Comparison of ENCODE assay signal across 29 cellular contexts in genomic region chr13:30552567-30552966, GRCh38.
"Had no signal": no experiment of that assay in that cellular context is flagged by ENCODE, and none has a peak within 500 bp of the region (broad histone marks: within the 10 kb centered on the region; RNA-seq: fewer than 3 reads in every experiment).

No MANE protein-coding gene starts in this region.

- H3K36me3 ChIP-seq: stomach, suprapubic skin, thoracic aorta, thyroid gland, tibial artery, tibial nerve, transverse colon, upper lobe of left lung, upper lobe of right lung, uterus, vagina had no signal

- H3K9me3 Mint-ChIP-seq: stimulated activated effector memory CD8-positive, alpha-beta T cell treated with anti-CD3 and anti-CD28 coated beads, Interleukin-12 subunit alpha, Interleukin-12 subunit beta, amount 100 ng/mL, for 72 hours; stimulated activated memory B cell treated with anti-CD40 and anti-IgM and Interleukin-4, amounts not matched to agents 10 μg/mL and 1 μg/mL and 100 μg/mL, for 72 hours; stimulated activated naive CD8-positive, alpha-beta T cell treated with anti-CD3 and anti-CD28 coated beads, Interleukin-15, amount 100 ng/mL, for 72 hours; stimulated activated naive CD8-positive, alpha-beta T cell treated with anti-CD3 and anti-CD28 coated beads, Interleukin-15, Interleukin-2, amounts not matched to agents 100 ng/mL and 50 ng/mL, for 24 hours; type B pancreatic cell had no signal

- H3K27ac ChIP-seq: stomach, suprapubic skin, testis, thoracic aorta, thyroid gland, tibial artery, tibial nerve, transverse colon, upper lobe of left lung, upper lobe of right lung, uterus, vagina had no signal

- H3K36me3 Mint-ChIP-seq: stimulated activated effector memory CD8-positive, alpha-beta T cell treated with anti-CD3 and anti-CD28 coated beads, Interleukin-12 subunit alpha, Interleukin-12 subunit beta, amount 100 ng/mL, for 72 hours had no signal

- H3K27me3 Mint-ChIP-seq: stimulated activated memory B cell treated with anti-CD40 and anti-IgM and Interleukin-4, amounts not matched to agents 10 μg/mL and 1 μg/mL and 100 μg/mL, for 72 hours; stimulated activated naive B cell treated with anti-CD40 and anti-IgM and Interleukin-4, amounts not matched to agents 10 μg/mL and 1 μg/mL and 100 μg/mL, for 72 hours; stimulated activated naive CD8-positive, alpha-beta T cell treated with anti-CD3 and anti-CD28 coated beads, Interleukin-15, amount 100 ng/mL, for 72 hours; stimulated activated naive CD8-positive, alpha-beta T cell treated with anti-CD3 and anti-CD28 coated beads, Interleukin-15, Interleukin-2, amounts not matched to agents 100 ng/mL and 50 ng/mL, for 24 hours; type B pancreatic cell had no signal

- H3K9me3 ChIP-seq: stomach, suprapubic skin, testis, thoracic aorta, thyroid gland, tibial artery, tibial nerve, transverse colon, upper lobe of left lung, upper lobe of right lung, uterus, vagina had no signal

- H3K4me3 Mint-ChIP-seq: stimulated activated effector memory CD8-positive, alpha-beta T cell treated with anti-CD3 and anti-CD28 coated beads, Interleukin-12 subunit alpha, Interleukin-12 subunit beta, amount 100 ng/mL, for 72 hours; stimulated activated memory B cell treated with anti-CD40 and anti-IgM and Interleukin-4, amounts not matched to agents 10 μg/mL and 1 μg/mL and 100 μg/mL, for 72 hours; stimulated activated naive B cell treated with anti-CD40 and anti-IgM and Interleukin-4, amounts not matched to agents 10 μg/mL and 1 μg/mL and 100 μg/mL, for 72 hours; stimulated activated naive CD8-positive, alpha-beta T cell treated with anti-CD3 and anti-CD28 coated beads, Interleukin-15, amount 100 ng/mL, for 72 hours; stimulated activated naive CD8-positive, alpha-beta T cell treated with anti-CD3 and anti-CD28 coated beads, Interleukin-15, Interleukin-2, amounts not matched to agents 100 ng/mL and 50 ng/mL, for 24 hours; type B pancreatic cell had no signal

- H3K4me3 ChIP-seq: stomach, suprapubic skin, testis, thoracic aorta, thyroid gland, tibial artery, tibial nerve, transverse colon, upper lobe of left lung, upper lobe of right lung, uterus, vagina had no signal

- H3K4me1 Mint-ChIP-seq: stimulated activated effector memory CD8-positive, alpha-beta T cell treated with anti-CD3 and anti-CD28 coated beads, Interleukin-12 subunit alpha, Interleukin-12 subunit beta, amount 100 ng/mL, for 72 hours; stimulated activated naive B cell treated with anti-CD40 and anti-IgM and Interleukin-4, amounts not matched to agents 10 μg/mL and 1 μg/mL and 100 μg/mL, for 72 hours; stimulated activated naive CD8-positive, alpha-beta T cell treated with anti-CD3 and anti-CD28 coated beads, Interleukin-15, amount 100 ng/mL, for 72 hours had no signal

- ATAC-seq: stimulated activated effector memory CD8-positive, alpha-beta T cell treated with anti-CD3 and anti-CD28 coated beads, Interleukin-12 subunit alpha, Interleukin-12 subunit beta, amount 100 ng/mL, for 72 hours; stimulated activated memory B cell treated with anti-CD40 and anti-IgM and Interleukin-4, amounts not matched to agents 10 μg/mL and 1 μg/mL and 100 μg/mL, for 72 hours; stimulated activated naive B cell treated with anti-CD40 and anti-IgM and Interleukin-4, amounts not matched to agents 10 μg/mL and 1 μg/mL and 100 μg/mL, for 72 hours; stimulated activated naive CD8-positive, alpha-beta T cell treated with anti-CD3 and anti-CD28 coated beads, Interleukin-15, amount 100 ng/mL, for 72 hours; stimulated activated naive CD8-positive, alpha-beta T cell treated with anti-CD3 and anti-CD28 coated beads, Interleukin-15, Interleukin-2, amounts not matched to agents 100 U/mL and 50 U/mL, for 24 hours; upper lobe of right lung had no signal

- DNase-seq: stimulated activated CD4-positive, alpha-beta T cell treated with anti-CD3 and anti-CD28 coated beads, Interleukin-2, amount 100 ng/mL, for 48 hours; stimulated activated CD4-positive, alpha-beta T cell treated with anti-CD3 and anti-CD28 coated beads, Interleukin-4, amount 100 ng/mL, for 1 hour; stimulated activated CD4-positive, alpha-beta T cell treated with anti-CD3 and anti-CD28 coated beads, Interleukin-4, amount 100 ng/mL, for 24 hours; stimulated activated CD4-positive, alpha-beta T cell treated with anti-CD3 and anti-CD28 coated beads, Interleukin-4, amount 100 ng/mL, for 4 hours; stimulated activated CD8-positive, alpha-beta memory T cell treated with anti-CD3 and anti-CD28 coated beads, Interleukin-4, amount 100 ng/mL, for 48 hours; stimulated activated naive B cell treated with anti-CD40 and anti-IgM and Interleukin-4, amounts not matched to agents 10 μg/mL and 1 μg/mL and 100 μg/mL, for 72 hours; stimulated activated naive CD4-positive, alpha-beta T cell; stimulated activated naive CD4-positive, alpha-beta T cell treated with Interleukin-2 at 50 U/mL for 16 hours; stimulated activated naive CD8-positive, alpha-beta T cell treated with anti-CD3 and anti-CD28 coated beads, Interleukin-15, amount 100 ng/mL, for 72 hours; stimulated activated naive CD8-positive, alpha-beta T cell treated with anti-CD3 and anti-CD28 coated beads, Interleukin-15, Interleukin-2, amounts not matched to agents 100 U/mL and 50 U/mL, for 24 hours; stomach; substantia nigra; testis; thyroid gland; tibial artery; transverse colon; trophoblast cell; upper lobe of left lung; upper lobe of right lung; uterus had no signal

- FAIRE-seq: urothelium cell line had no signal

- H3K4me1 ChIP-seq: stomach, suprapubic skin, testis, thyroid gland, tibial artery, tibial nerve, transverse colon, upper lobe of left lung, upper lobe of right lung, uterus, vagina had no signal

- H3K27me3 ChIP-seq: stomach, suprapubic skin, testis, thyroid gland, tibial artery, tibial nerve, transverse colon, upper lobe of left lung, upper lobe of right lung, uterus, vagina had no signal

- H3K27ac Mint-ChIP-seq: stimulated activated effector memory CD8-positive, alpha-beta T cell treated with anti-CD3 and anti-CD28 coated beads, Interleukin-12 subunit alpha, Interleukin-12 subunit beta, amount 100 ng/mL, for 72 hours; stimulated activated memory B cell treated with anti-CD40 and anti-IgM and Interleukin-4, amounts not matched to agents 10 μg/mL and 1 μg/mL and 100 μg/mL, for 72 hours; stimulated activated naive B cell treated with anti-CD40 and anti-IgM and Interleukin-4, amounts not matched to agents 10 μg/mL and 1 μg/mL and 100 μg/mL, for 72 hours; stimulated activated naive CD8-positive, alpha-beta T cell treated with anti-CD3 and anti-CD28 coated beads, Interleukin-15, Interleukin-2, amounts not matched to agents 100 ng/mL and 50 ng/mL, for 24 hours; type B pancreatic cell had no signal
